In the genomic region with DNA sequence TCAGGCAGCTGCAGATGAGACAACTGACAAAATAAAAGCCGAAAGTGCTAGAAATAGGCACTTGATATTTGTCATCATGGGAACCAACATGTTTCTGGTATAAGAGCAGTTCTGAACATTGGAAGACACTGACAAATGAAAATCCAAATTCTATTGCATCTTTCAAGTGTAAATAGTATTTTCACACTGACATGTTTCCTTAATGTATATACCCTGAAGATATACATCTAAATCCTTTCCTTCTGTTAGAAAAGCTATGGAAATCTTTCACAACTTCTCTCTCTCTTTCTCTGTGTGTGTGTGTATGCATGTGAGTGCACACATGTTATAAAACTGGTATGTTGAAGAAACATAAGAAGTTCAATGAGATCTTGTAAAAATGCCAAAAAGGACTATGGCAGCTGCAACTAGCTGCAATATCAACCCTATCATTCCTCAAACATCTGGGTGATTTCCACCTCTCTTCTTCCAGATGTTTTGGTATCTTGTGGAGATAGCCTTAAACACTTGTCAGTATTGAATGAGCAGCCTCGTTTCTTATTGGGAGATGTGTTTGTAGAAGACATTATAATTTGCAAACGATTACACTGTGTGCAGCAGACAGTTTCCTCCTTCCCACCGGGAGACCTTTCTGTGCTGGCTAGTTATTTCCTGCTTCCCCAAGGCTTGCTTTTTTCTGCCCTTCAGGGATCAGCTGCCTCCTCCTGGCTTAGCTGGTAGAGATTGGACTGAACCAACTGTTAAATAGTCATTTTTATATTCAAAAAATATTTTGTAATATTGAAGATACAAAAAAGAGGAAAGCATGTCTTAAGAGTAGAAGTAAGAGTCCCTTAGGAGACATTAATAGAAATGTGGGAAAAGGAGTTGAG, we compare ENCODE assay signal across 14 cellular contexts.
A peak's percentile ranks its signal among the peaks of the same experiment; 100 is the strongest.
DNase-seq lines count a peak whose midpoint lies in the region; ATAC-seq and TF ChIP-seq lines count a peak whose summit lies in the region.
"Had no signal": no experiment of that assay in that cellular context is flagged by ENCODE, and none has a peak within 500 bp of the region (broad histone marks: within the 10 kb centered on the region; RNA-seq: fewer than 3 reads in every experiment).

No MANE protein-coding gene starts in this region.

- H3K4me3 ChIP-seq in mucosa of descending colon: no peak overlapping the region

- TF ChIP-seq CTCF in mucosa of descending colon (IDR thresholded peaks at IDR 0.05) (no peak), GM20000 (IDR thresholded peaks at IDR 0.05; ENCODE audit: extremely low read depth, missing control alignments) (no peak)

- no peaks in the 10 kb centered on the region for H3K36me3 ChIP-seq in mucosa of descending colon (ENCODE audit: low read depth)

- DNase-seq in DMS153 treated with DMSO at 0.1 percent for 48 hours (lab: John Stamatoyannopoulos, UW; ENCODE audit: unreplicated experiment) (peak; percentile 87), NCI-H345 treated with DMSO at 0.1 percent for 48 hours (lab: John Stamatoyannopoulos, UW; ENCODE audit: unreplicated experiment) (peak; percentile 43), dermis blood vessel endothelial cell (peak; percentile 62), kidney tubule cell (ENCODE audit: low spot score) (peak; percentile 1), mucosa of descending colon (no peak), GM19240 (ENCODE audit: insufficient read length, low spot score) (no peak), GM20000 (ENCODE audit: low spot score) (no peak), epidermal melanocyte (ENCODE audit: insufficient read length, low spot score) (no peak)
- DNase-seq: amniotic stem cell; kidney; NCI-H2029 treated with DMSO at 0.1 percent for 48 hours; occipital lobe; stimulated activated CD4-positive, alpha-beta T cell treated with anti-CD3 and anti-CD28 coated beads, Interleukin-4, amount 100 ng/mL, for 1 hour had no signal

- ATAC-seq in mucosa of descending colon: no peak
- ATAC-seq: HepG2 had no signal

- no peaks in the 10 kb centered on the region for H3K9me3 ChIP-seq in mucosa of descending colon

- H3K4me1 ChIP-seq in mucosa of descending colon (ENCODE audit: low read depth): no peaks in the 10 kb centered on the region

- intact Hi-C loops in mucosa of descending colon (cut with DNase I, micrococcal nuclease): no loop called here

Comparison
In these comparisons a context has a peak if more than half of its experiments do, and no peak if none do; other contexts are left out.
1. DNase-seq: peak in DMS153 treated with DMSO at 0.1 percent for 48 hours (single experiment), NCI-H345 treated with DMSO at 0.1 percent for 48 hours (single experiment), dermis blood vessel endothelial cell (single experiment) and kidney tubule cell (single experiment); none in mucosa of descending colon (0 of 3), GM19240 (single experiment), GM20000 (single experiment) and epidermal melanocyte (single experiment).